Comparison of ENCODE assay signal across 1 cellular context in the genomic region with DNA sequence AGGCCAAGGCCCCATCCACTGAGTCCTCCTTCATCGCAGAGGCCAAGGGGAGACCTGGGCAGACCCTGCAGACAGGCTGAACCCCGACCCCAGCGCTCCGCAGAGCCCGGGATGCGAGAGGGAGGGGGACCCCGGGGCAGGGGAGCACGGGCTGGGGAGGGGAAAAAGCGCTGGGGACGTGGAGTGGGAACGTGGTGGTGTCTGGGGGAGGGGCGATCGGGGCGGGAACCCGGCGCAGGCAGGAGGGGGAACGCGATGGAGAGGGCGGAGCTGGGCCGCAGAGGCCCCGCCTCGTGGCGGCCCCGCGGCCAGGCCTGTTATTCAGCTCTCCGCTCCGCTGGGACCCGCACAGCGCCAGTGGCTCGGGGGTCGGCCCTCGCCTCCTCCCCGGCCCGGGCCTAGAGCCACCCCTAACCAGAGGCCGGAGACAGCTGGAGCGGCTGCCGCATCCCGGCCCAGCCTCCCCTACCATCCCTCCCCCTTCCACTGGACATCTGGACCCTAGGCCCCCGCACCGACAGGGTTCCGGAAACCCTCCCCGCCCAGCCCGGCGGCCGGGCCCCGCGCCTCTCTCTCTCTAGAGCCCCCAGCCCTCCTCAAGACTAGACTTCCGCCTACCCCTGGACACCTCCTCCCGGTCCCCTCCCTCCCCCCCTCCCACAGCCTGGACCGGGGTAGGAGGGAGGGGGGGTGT.
TF ChIP-seq lines count a peak whose summit lies in the region.

A gene (plus strand): TSS at position 320 of the 694 bp plus-strand sequence. CDS start 460 bp downstream, outside the sequence.

TF ChIP-seq in K562, 482 proteins besides CTCF, POLR2A, EP300 and RAD21 (continued from another document and continues in another):
- 0 out of 4 replicates have a peak, but pooled peaks of 1 of the 2 experiments have one; percentile 39 for TF ChIP-seq KDM4B (IDR thresholded peaks at IDR 0.05; ENCODE audit: borderline replicate concordance in 2 of 2, low read depth in 1 of 2)
- no peak for TF ChIP-seq SOX6 (IDR thresholded peaks at IDR 0.05)
- peak; percentile 79 for TF ChIP-seq PHF8 (IDR thresholded peaks at IDR 0.05; ENCODE audit: borderline replicate concordance, low read length)
- TF ChIP-seq SIX5 (IDR thresholded peaks at IDR 0.05; ENCODE audit: borderline replicate concordance in 1 of 2, insufficient read depth in 1 of 2, low read depth in 1 of 2, low read length in 2 of 2), result no peak
- TF ChIP-seq, protein P1, sequence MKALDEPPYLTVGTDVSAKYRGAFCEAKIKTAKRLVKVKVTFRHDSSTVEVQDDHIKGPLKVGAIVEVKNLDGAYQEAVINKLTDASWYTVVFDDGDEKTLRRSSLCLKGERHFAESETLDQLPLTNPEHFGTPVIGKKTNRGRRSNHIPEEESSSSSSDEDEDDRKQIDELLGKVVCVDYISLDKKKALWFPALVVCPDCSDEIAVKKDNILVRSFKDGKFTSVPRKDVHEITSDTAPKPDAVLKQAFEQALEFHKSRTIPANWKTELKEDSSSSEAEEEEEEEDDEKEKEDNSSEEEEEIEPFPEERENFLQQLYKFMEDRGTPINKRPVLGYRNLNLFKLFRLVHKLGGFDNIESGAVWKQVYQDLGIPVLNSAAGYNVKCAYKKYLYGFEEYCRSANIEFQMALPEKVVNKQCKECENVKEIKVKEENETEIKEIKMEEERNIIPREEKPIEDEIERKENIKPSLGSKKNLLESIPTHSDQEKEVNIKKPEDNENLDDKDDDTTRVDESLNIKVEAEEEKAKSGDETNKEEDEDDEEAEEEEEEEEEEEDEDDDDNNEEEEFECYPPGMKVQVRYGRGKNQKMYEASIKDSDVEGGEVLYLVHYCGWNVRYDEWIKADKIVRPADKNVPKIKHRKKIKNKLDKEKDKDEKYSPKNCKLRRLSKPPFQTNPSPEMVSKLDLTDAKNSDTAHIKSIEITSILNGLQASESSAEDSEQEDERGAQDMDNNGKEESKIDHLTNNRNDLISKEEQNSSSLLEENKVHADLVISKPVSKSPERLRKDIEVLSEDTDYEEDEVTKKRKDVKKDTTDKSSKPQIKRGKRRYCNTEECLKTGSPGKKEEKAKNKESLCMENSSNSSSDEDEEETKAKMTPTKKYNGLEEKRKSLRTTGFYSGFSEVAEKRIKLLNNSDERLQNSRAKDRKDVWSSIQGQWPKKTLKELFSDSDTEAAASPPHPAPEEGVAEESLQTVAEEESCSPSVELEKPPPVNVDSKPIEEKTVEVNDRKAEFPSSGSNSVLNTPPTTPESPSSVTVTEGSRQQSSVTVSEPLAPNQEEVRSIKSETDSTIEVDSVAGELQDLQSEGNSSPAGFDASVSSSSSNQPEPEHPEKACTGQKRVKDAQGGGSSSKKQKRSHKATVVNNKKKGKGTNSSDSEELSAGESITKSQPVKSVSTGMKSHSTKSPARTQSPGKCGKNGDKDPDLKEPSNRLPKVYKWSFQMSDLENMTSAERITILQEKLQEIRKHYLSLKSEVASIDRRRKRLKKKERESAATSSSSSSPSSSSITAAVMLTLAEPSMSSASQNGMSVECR (CRISPR knock-in tag; IDR thresholded peaks at IDR 0.05), result no peak
- no peak for TF ChIP-seq ZNF436 (CRISPR knock-in tag; IDR thresholded peaks at IDR 0.05)
- TF ChIP-seq ZKSCAN3 (CRISPR knock-in tag; IDR thresholded peaks at IDR 0.05), result no peak
- no peak for TF ChIP-seq NR2C1 (IDR thresholded peaks at IDR 0.05)
- TF ChIP-seq NR2C1 (tag; IDR thresholded peaks at IDR 0.05), result no peak
- no peak for TF ChIP-seq ZBTB8A (IDR thresholded peaks at IDR 0.05; ENCODE audit: partially characterized antibody)
- TF ChIP-seq, protein P2, sequence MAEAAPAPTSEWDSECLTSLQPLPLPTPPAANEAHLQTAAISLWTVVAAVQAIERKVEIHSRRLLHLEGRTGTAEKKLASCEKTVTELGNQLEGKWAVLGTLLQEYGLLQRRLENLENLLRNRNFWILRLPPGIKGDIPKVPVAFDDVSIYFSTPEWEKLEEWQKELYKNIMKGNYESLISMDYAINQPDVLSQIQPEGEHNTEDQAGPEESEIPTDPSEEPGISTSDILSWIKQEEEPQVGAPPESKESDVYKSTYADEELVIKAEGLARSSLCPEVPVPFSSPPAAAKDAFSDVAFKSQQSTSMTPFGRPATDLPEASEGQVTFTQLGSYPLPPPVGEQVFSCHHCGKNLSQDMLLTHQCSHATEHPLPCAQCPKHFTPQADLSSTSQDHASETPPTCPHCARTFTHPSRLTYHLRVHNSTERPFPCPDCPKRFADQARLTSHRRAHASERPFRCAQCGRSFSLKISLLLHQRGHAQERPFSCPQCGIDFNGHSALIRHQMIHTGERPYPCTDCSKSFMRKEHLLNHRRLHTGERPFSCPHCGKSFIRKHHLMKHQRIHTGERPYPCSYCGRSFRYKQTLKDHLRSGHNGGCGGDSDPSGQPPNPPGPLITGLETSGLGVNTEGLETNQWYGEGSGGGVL (CRISPR knock-in tag; IDR thresholded peaks at IDR 0.05), result no peak
- TF ChIP-seq ZNF507 (tag; conservative IDR thresholded peaks at IDR 0.05), result no peak
- TF ChIP-seq TCF7 (IDR thresholded peaks at IDR 0.05; ENCODE audit: borderline replicate concordance), result no peak
- TF ChIP-seq, protein P3, sequence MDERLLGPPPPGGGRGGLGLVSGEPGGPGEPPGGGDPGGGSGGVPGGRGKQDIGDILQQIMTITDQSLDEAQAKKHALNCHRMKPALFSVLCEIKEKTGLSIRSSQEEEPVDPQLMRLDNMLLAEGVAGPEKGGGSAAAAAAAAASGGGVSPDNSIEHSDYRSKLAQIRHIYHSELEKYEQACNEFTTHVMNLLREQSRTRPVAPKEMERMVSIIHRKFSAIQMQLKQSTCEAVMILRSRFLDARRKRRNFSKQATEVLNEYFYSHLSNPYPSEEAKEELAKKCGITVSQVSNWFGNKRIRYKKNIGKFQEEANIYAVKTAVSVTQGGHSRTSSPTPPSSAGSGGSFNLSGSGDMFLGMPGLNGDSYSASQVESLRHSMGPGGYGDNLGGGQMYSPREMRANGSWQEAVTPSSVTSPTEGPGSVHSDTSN (CRISPR knock-in tag; IDR thresholded peaks at IDR 0.05; ENCODE audit: low read depth), result no peak
- TF ChIP-seq, protein P3 (tag; conservative IDR thresholded peaks at IDR 0.05; ENCODE audit: low read depth), result no peak
- no peak for TF ChIP-seq ESRRB (CRISPR knock-in tag; IDR thresholded peaks at IDR 0.05; ENCODE audit: borderline replicate concordance)
- TF ChIP-seq, protein P4, sequence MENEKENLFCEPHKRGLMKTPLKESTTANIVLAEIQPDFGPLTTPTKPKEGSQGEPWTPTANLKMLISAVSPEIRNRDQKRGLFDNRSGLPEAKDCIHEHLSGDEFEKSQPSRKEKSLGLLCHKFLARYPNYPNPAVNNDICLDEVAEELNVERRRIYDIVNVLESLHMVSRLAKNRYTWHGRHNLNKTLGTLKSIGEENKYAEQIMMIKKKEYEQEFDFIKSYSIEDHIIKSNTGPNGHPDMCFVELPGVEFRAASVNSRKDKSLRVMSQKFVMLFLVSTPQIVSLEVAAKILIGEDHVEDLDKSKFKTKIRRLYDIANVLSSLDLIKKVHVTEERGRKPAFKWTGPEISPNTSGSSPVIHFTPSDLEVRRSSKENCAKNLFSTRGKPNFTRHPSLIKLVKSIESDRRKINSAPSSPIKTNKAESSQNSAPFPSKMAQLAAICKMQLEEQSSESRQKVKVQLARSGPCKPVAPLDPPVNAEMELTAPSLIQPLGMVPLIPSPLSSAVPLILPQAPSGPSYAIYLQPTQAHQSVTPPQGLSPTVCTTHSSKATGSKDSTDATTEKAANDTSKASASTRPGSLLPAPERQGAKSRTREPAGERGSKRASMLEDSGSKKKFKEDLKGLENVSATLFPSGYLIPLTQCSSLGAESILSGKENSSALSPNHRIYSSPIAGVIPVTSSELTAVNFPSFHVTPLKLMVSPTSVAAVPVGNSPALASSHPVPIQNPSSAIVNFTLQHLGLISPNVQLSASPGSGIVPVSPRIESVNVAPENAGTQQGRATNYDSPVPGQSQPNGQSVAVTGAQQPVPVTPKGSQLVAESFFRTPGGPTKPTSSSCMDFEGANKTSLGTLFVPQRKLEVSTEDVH (IDR thresholded peaks at IDR 0.05; ENCODE audit: low read depth, partially characterized antibody), result no peak
- TF ChIP-seq ZNF444 (CRISPR knock-in tag; IDR thresholded peaks at IDR 0.05), result no peak
- peak; percentile 64 to 66 for TF ChIP-seq NRF1 (conservative IDR thresholded peaks at IDR 0.05 in 1 of 2, IDR thresholded peaks at IDR 0.05 in 1 of 2)
- TF ChIP-seq PRPF4 (IDR thresholded peaks at IDR 0.05; ENCODE audit: insufficient read depth, low read depth, low read length, poor library complexity, severe bottlenecking), result no peak
- TF ChIP-seq NCOA4 (IDR thresholded peaks at IDR 0.05; ENCODE audit: partially characterized antibody), result no peak
- TF ChIP-seq, protein P5, sequence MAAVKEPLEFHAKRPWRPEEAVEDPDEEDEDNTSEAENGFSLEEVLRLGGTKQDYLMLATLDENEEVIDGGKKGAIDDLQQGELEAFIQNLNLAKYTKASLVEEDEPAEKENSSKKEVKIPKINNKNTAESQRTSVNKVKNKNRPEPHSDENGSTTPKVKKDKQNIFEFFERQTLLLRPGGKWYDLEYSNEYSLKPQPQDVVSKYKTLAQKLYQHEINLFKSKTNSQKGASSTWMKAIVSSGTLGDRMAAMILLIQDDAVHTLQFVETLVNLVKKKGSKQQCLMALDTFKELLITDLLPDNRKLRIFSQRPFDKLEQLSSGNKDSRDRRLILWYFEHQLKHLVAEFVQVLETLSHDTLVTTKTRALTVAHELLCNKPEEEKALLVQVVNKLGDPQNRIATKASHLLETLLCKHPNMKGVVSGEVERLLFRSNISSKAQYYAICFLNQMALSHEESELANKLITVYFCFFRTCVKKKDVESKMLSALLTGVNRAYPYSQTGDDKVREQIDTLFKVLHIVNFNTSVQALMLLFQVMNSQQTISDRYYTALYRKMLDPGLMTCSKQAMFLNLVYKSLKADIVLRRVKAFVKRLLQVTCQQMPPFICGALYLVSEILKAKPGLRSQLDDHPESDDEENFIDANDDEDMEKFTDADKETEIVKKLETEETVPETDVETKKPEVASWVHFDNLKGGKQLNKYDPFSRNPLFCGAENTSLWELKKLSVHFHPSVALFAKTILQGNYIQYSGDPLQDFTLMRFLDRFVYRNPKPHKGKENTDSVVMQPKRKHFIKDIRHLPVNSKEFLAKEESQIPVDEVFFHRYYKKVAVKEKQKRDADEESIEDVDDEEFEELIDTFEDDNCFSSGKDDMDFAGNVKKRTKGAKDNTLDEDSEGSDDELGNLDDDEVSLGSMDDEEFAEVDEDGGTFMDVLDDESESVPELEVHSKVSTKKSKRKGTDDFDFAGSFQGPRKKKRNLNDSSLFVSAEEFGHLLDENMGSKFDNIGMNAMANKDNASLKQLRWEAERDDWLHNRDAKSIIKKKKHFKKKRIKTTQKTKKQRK (IDR thresholded peaks at IDR 0.05; ENCODE audit: borderline replicate concordance, low read depth, low read length), result no peak
- TF ChIP-seq, protein P6, sequence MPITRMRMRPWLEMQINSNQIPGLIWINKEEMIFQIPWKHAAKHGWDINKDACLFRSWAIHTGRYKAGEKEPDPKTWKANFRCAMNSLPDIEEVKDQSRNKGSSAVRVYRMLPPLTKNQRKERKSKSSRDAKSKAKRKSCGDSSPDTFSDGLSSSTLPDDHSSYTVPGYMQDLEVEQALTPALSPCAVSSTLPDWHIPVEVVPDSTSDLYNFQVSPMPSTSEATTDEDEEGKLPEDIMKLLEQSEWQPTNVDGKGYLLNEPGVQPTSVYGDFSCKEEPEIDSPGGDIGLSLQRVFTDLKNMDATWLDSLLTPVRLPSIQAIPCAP (CRISPR knock-in tag; IDR thresholded peaks at IDR 0.05; ENCODE audit: borderline replicate concordance), result no peak
- TF ChIP-seq FOXA1 (IDR thresholded peaks at IDR 0.05; ENCODE audit: borderline replicate concordance), result no peak
- peak; percentile 65; the same call in 1 of the 2 replicates for TF ChIP-seq RB1 (IDR thresholded peaks at IDR 0.05; ENCODE audit: low read depth)
- TF ChIP-seq, protein P7, sequence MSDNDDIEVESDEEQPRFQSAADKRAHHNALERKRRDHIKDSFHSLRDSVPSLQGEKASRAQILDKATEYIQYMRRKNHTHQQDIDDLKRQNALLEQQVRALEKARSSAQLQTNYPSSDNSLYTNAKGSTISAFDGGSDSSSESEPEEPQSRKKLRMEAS (CRISPR knock-in tag; IDR thresholded peaks at IDR 0.05), result 0 out of 2 replicates have a peak, but pooled peaks have one; percentile 34
- TF ChIP-seq, protein P8, sequence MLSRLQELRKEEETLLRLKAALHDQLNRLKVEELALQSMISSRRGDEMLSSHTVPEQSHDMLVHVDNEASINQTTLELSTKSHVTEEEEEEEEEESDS (CRISPR knock-in tag; IDR thresholded peaks at IDR 0.05), result no peak
- no peak for TF ChIP-seq E2F3 (CRISPR knock-in tag; IDR thresholded peaks at IDR 0.05)
- TF ChIP-seq ETV1 (tag; conservative IDR thresholded peaks at IDR 0.05; ENCODE audit: low read depth), result no peak
- no peak for TF ChIP-seq KDM2B (CRISPR knock-in tag; IDR thresholded peaks at IDR 0.05)
- peak; percentile 73 for TF ChIP-seq MYC (IDR thresholded peaks at IDR 0.05; ENCODE audit: low read depth, low read length)
- no peak for TF ChIP-seq MYC (CRISPR knock-in tag; IDR thresholded peaks at IDR 0.05; ENCODE audit: borderline replicate concordance, low read depth)
- no peak for TF ChIP-seq ZNF644 (tag; IDR thresholded peaks at IDR 0.05; ENCODE audit: low read depth)
- TF ChIP-seq CBFA2T2 (conservative IDR thresholded peaks at IDR 0.05), result no peak
- TF ChIP-seq FOXP1 (CRISPR knock-in tag; IDR thresholded peaks at IDR 0.05), result 0 out of 2 replicates have a peak, but pooled peaks have one; percentile 57
- no peak for TF ChIP-seq NCOA2 (IDR thresholded peaks at IDR 0.05; ENCODE audit: partially characterized antibody in 2 of 2)
- no peak for TF ChIP-seq NFATC3 (IDR thresholded peaks at IDR 0.05)
- TF ChIP-seq ELF1 (tag; IDR thresholded peaks at IDR 0.05), result no peak
- TF ChIP-seq, protein P9, sequence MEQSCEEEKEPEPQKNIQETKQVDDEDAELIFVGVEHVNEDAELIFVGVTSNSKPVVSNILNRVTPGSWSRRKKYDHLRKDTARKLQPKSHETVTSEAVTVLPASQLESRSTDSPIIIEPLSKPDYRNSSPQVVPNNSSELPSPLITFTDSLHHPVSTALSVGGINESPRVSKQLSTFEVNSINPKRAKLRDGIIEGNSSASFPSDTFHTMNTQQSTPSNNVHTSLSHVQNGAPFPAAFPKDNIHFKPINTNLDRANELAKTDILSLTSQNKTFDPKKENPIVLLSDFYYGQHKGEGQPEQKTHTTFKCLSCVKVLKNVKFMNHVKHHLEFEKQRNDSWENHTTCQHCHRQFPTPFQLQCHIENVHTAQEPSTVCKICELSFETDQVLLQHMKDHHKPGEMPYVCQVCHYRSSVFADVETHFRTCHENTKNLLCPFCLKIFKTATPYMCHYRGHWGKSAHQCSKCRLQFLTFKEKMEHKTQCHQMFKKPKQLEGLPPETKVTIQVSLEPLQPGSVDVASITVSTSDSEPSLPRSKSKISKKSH (CRISPR knock-in tag; IDR thresholded peaks at IDR 0.05), result no peak
- no peak; the same call in 1 of the 2 replicates for TF ChIP-seq PML (IDR thresholded peaks at IDR 0.05; ENCODE audit: low read length)
- TF ChIP-seq, protein P10, sequence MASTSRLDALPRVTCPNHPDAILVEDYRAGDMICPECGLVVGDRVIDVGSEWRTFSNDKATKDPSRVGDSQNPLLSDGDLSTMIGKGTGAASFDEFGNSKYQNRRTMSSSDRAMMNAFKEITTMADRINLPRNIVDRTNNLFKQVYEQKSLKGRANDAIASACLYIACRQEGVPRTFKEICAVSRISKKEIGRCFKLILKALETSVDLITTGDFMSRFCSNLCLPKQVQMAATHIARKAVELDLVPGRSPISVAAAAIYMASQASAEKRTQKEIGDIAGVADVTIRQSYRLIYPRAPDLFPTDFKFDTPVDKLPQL (IDR thresholded peaks at IDR 0.05; ENCODE audit: extremely low read depth, insufficient read length), result no peak
